1 cellular context compared by ENCODE assay signal in genomic region chr12:79935021-79935623, GRCh38.
TF ChIP-seq lines count a peak whose summit lies in the region.

PPP1R12A (minus strand) TSS chr12:79935097; CDS start chr12:79934931, 166 bp downstream.

TF ChIP-seq in HepG2, 621 proteins besides CTCF, POLR2A, EP300 and RAD21 (continued from another document and continues in another):
- TF ChIP-seq PPARG (CRISPR knock-in tag; conservative IDR thresholded peaks at IDR 0.05) (0 out of 2 replicates have a peak, but pooled peaks have one; percentile 48), ZNF776 (CRISPR knock-in tag; IDR thresholded peaks at IDR 0.05) (no peak), ZFP90 (CRISPR knock-in tag; IDR thresholded peaks at IDR 0.05; ENCODE audit: borderline replicate concordance) (no peak), ESRRA (CRISPR knock-in tag; IDR thresholded peaks at IDR 0.05; ENCODE audit: low read depth) (peak; percentile 25; the same call in 1 of the 2 replicates), MIXL1 (CRISPR knock-in tag; IDR thresholded peaks at IDR 0.05) (no peak), RARA (CRISPR knock-in tag; IDR thresholded peaks at IDR 0.05) (no peak), ISX (CRISPR knock-in tag; conservative IDR thresholded peaks at IDR 0.05) (no peak; the same call in 1 of the 2 replicates), NCOR1 (IDR thresholded peaks at IDR 0.05; ENCODE audit: borderline replicate concordance, low read length) (no peak), FOXO1 (CRISPR knock-in tag; IDR thresholded peaks at IDR 0.05) (0 out of 2 replicates have a peak, but pooled peaks have one; percentile 26), TRAFD1 (CRISPR knock-in tag; IDR thresholded peaks at IDR 0.05; ENCODE audit: borderline replicate concordance) (0 out of 2 replicates have a peak, but pooled peaks have one; percentile 81), ZNF749 (CRISPR knock-in tag; IDR thresholded peaks at IDR 0.05; ENCODE audit: borderline replicate concordance) (peak; percentile 74; the same call in 1 of the 2 replicates), JUND (CRISPR knock-in tag; IDR thresholded peaks at IDR 0.05) (no peak), XBP1 (CRISPR knock-in tag; IDR thresholded peaks at IDR 0.05) (no peak), ZNF512 (CRISPR knock-in tag; IDR thresholded peaks at IDR 0.05) (no peak), HOXD1 (CRISPR knock-in tag; IDR thresholded peaks at IDR 0.05) (peak; percentile 71; the same call in 1 of the 2 replicates), MYPOP (CRISPR knock-in tag; IDR thresholded peaks at IDR 0.05) (0 out of 2 replicates have a peak, but pooled peaks have one; percentile 28), BRCA1 (CRISPR knock-in tag; IDR thresholded peaks at IDR 0.05) (peak; percentile 50; the same call in 1 of the 2 replicates), PLRG1 (conservative IDR thresholded peaks at IDR 0.05) (no peak), ZNF543 (CRISPR knock-in tag; IDR thresholded peaks at IDR 0.05) (peak; percentile 77; the same call in 1 of the 2 replicates), MNT (IDR thresholded peaks at IDR 0.05) (no peak), ZNF710 (CRISPR knock-in tag; IDR thresholded peaks at IDR 0.05; ENCODE audit: borderline replicate concordance) (peak; percentile 19; the same call in 1 of the 2 replicates), MEIS1 (CRISPR knock-in tag; IDR thresholded peaks at IDR 0.05; ENCODE audit: borderline replicate concordance) (peak; percentile 26; the same call in 1 of the 2 replicates), MAFF (IDR thresholded peaks at IDR 0.05; ENCODE audit: low read depth, low read length) (no peak), ZNF547 (CRISPR knock-in tag; IDR thresholded peaks at IDR 0.05) (0 out of 2 replicates have a peak, but pooled peaks have one; percentile 8), ZNF839 (CRISPR knock-in tag; IDR thresholded peaks at IDR 0.05; ENCODE audit: borderline replicate concordance) (no peak), POGK (CRISPR knock-in tag; conservative IDR thresholded peaks at IDR 0.05) (peak; percentile 84; the same call in 1 of the 2 replicates), ETV6 (CRISPR knock-in tag; conservative IDR thresholded peaks at IDR 0.05) (no peak), TARDBP (CRISPR knock-in tag; IDR thresholded peaks at IDR 0.05) (peak; percentile 74), RBAK (CRISPR knock-in tag; IDR thresholded peaks at IDR 0.05) (no peak), ZNF703 (CRISPR knock-in tag; IDR thresholded peaks at IDR 0.05; ENCODE audit: borderline replicate concordance) (no peak), ZNF234 (CRISPR knock-in tag; conservative IDR thresholded peaks at IDR 0.05) (no peak), NR2F1 (CRISPR knock-in tag; IDR thresholded peaks at IDR 0.05) (no peak), FLYWCH1 (CRISPR knock-in tag; IDR thresholded peaks at IDR 0.05) (no peak), MAFK (conservative IDR thresholded peaks at IDR 0.05 in 1 of 2, IDR thresholded peaks at IDR 0.05 in 1 of 2; ENCODE audit: low read length in 2 of 2) (no peak), ZSCAN21 (CRISPR knock-in tag; IDR thresholded peaks at IDR 0.05; ENCODE audit: borderline replicate concordance) (peak; percentile 85), POLR2G (IDR thresholded peaks at IDR 0.05; ENCODE audit: low read depth, low read length) (peak; percentile 96), LBX2 (CRISPR knock-in tag; IDR thresholded peaks at IDR 0.05; ENCODE audit: borderline replicate concordance) (no peak), PAWR (CRISPR knock-in tag; IDR thresholded peaks at IDR 0.05; ENCODE audit: borderline replicate concordance) (no peak), HMG20A (CRISPR knock-in tag; IDR thresholded peaks at IDR 0.05; ENCODE audit: borderline replicate concordance) (no peak; the same call in 1 of the 2 replicates), EEA1 (CRISPR knock-in tag; IDR thresholded peaks at IDR 0.05; ENCODE audit: borderline replicate concordance) (no peak), ZNF746 (CRISPR knock-in tag; IDR thresholded peaks at IDR 0.05) (peak; percentile 58), MAX (IDR thresholded peaks at IDR 0.05) (no peak), NKX3-1 (CRISPR knock-in tag; IDR thresholded peaks at IDR 0.05) (no peak), RELA (CRISPR knock-in tag; IDR thresholded peaks at IDR 0.05) (no peak), HINFP (CRISPR knock-in tag; IDR thresholded peaks at IDR 0.05; ENCODE audit: low read depth) (peak; percentile 67; the same call in 1 of the 2 replicates), SPEN (CRISPR knock-in tag; IDR thresholded peaks at IDR 0.05; ENCODE audit: low read depth) (peak; percentile 61), ZC3H4 (CRISPR knock-in tag; IDR thresholded peaks at IDR 0.05; ENCODE audit: borderline replicate concordance) (no peak), ZNF879 (CRISPR knock-in tag; IDR thresholded peaks at IDR 0.05) (no peak), ZNF772 (CRISPR knock-in tag; IDR thresholded peaks at IDR 0.05) (0 out of 2 replicates have a peak, but pooled peaks have one; percentile 24), NFKBIZ (CRISPR knock-in tag; IDR thresholded peaks at IDR 0.05) (peak; percentile 39; the same call in 1 of the 2 replicates), ELF1 (CRISPR knock-in tag; IDR thresholded peaks at IDR 0.05) (peak; percentile 91), NR0B2 (CRISPR knock-in tag; IDR thresholded peaks at IDR 0.05) (no peak), FOSL2 (CRISPR knock-in tag; IDR thresholded peaks at IDR 0.05) (no peak), GFI1 (CRISPR knock-in tag; IDR thresholded peaks at IDR 0.05; ENCODE audit: borderline replicate concordance) (no peak), JUN (CRISPR knock-in tag; IDR thresholded peaks at IDR 0.05) (0 out of 2 replicates have a peak, but pooled peaks have one; percentile 39)
